13 cellular contexts compared by ENCODE assay signal in genomic region chr1:233315718-233316301, GRCh38. TPM values are rescaled to one million over a fixed set of nuclear protein-coding genes. Genes with fewer than 3 reads are reported as not detected.
DNase-seq lines count a peak whose midpoint lies in the region; TF ChIP-seq lines count a peak whose summit lies in the region.
"Had no signal": no experiment of that assay in that cellular context is flagged by ENCODE, and none has a peak within 500 bp of the region (broad histone marks: within the 10 kb centered on the region; RNA-seq: fewer than 3 reads in every experiment).

No MANE protein-coding gene starts in this region.

- H3K4me1 ChIP-seq in adrenal gland (replicated peaks in 1 of 2): peaks cover 3 to 14% of the 10 kb centered on the region in 2 donors
- H3K4me1 ChIP-seq in trophoblast cell (ENCODE audit: control insufficient read depth in 1 of 2, insufficient read depth in 2 of 2, low read length in 2 of 2): no peaks in the 10 kb centered on the region
- no peaks in the 10 kb centered on the region for H3K4me1 ChIP-seq in ovary (ENCODE audit: insufficient read depth)
- H3K4me1 ChIP-seq: BLaER1 had no signal

- no peak overlapping the region for H3K4ac ChIP-seq in trophoblast cell (ENCODE audit: low read depth, low read length)

- 35 to 56% (median 37%) methylated on average over 1 of the region's 1 CpG for WGBS in adrenal gland, 4 donors
- no CpG with 5 or more reads among the region's 1 CpG for WGBS in trophoblast cell (ENCODE audit: extremely low coverage, insufficient coverage, insufficient read length)
- WGBS in ovary, 3 donors: 51 to 69% (median 52%) methylated on average over 1 of the region's 1 CpG

- H2BK120ac ChIP-seq in trophoblast cell (ENCODE audit: insufficient read depth, low read length, poor library complexity): no peak overlapping the region

- no peak for TF ChIP-seq POLR2A in adrenal gland (IDR thresholded peaks at IDR 0.05)
- no peak for TF ChIP-seq POLR2A in ovary (IDR thresholded peaks at IDR 0.05)

- H4K8ac ChIP-seq in trophoblast cell (ENCODE audit: low read depth, low read length): no peak overlapping the region

- DNase-seq in DMS53 (lab: John Stamatoyannopoulos, UW) (peak; percentile 21), DMS53 treated with DMSO at 0.1 percent for 48 hours (lab: John Stamatoyannopoulos, UW; ENCODE audit: unreplicated experiment) (no peak), adrenal gland (peak in 3 of 7 donors; percentile 21 to 36 (median 30)), trophoblast cell (peak; percentile 32 to 74), Kasumi-1 (lab: John Stamatoyannopoulos, UW) (no peak), ovary (no peak)
- DNase-seq in stimulated activated CD4-positive, alpha-beta T cell treated with anti-CD3 and anti-CD28 coated beads, Interleukin-1b, Interleukin-23, amount 100 ng/mL, for 48 hours: no peak
- DNase-seq: CD4-positive, alpha-beta memory T cell; GDM1; GM23248 had no signal

- H2BK5ac ChIP-seq in trophoblast cell (ENCODE audit: low read depth, low read length, poor library complexity): no peak overlapping the region

- H3K9me3 ChIP-seq in adrenal gland (replicated peaks in 1 of 3): no peaks in the 10 kb centered on the region
- H3K9me3 ChIP-seq in trophoblast cell (ENCODE audit: insufficient read depth, low read depth, low read length): no peaks in the 10 kb centered on the region
- no peaks in the 10 kb centered on the region for H3K9me3 ChIP-seq in ovary
- H3K9me3 ChIP-seq: BLaER1, HAP-1 had no signal

- H3K18ac ChIP-seq in trophoblast cell (ENCODE audit: low read length): no peak overlapping the region

- no peak overlapping the region for H4K12ac ChIP-seq in trophoblast cell (ENCODE audit: low read depth, low read length)

- intact Hi-C loops in adrenal gland (cut with DNase I): no loop called here
- intact Hi-C loops in ovary (cut with DNase I): no loop called here

- no peaks in the 10 kb centered on the region for H3K79me1 ChIP-seq in trophoblast cell (ENCODE audit: low read length)

- H3K27ac ChIP-seq in adrenal gland (peak overlapping the region in 3 of 5 donors; percentile 14 to 38 (median 18)), trophoblast cell (ENCODE audit: low read depth, low read length) (no peak overlapping the region), ovary (no peak overlapping the region)
- H3K27ac ChIP-seq: 22Rv1, BLaER1, GM23248 had no signal

- H3K23ac ChIP-seq in trophoblast cell (ENCODE audit: low read length): no peak overlapping the region

- H3K14ac ChIP-seq in trophoblast cell (ENCODE audit: low read length): no peak overlapping the region

- no peak overlapping the region for H3K9ac ChIP-seq in trophoblast cell (ENCODE audit: low read length)
- H3K9ac ChIP-seq: BLaER1, GM23248 had no signal

- H4K91ac ChIP-seq in trophoblast cell (ENCODE audit: low read depth, low read length): no peak overlapping the region

- H3K4me3 ChIP-seq in adrenal gland (no peak overlapping the region), trophoblast cell (ENCODE audit: low read depth, low read length) (no peak overlapping the region), ovary (no peak overlapping the region)
- H3K4me3 ChIP-seq: BLaER1, GM23248, HAP-1 had no signal

- no peaks in the 10 kb centered on the region for H3K27me3 ChIP-seq in adrenal gland
- no peaks in the 10 kb centered on the region for H3K27me3 ChIP-seq in trophoblast cell (ENCODE audit: insufficient read depth, low read length)
- H3K27me3 ChIP-seq in ovary: no peaks in the 10 kb centered on the region
- H3K27me3 ChIP-seq: BLaER1 had no signal

- H2BK12ac ChIP-seq in trophoblast cell (ENCODE audit: low read length): no peak overlapping the region

- H3K36me3 ChIP-seq in adrenal gland (replicated peaks in 1 of 2) (no peaks in the 10 kb centered on the region), trophoblast cell (ENCODE audit: control insufficient read depth in 1 of 2, insufficient read depth in 2 of 2, low read length in 2 of 2) (no peaks in the 10 kb centered on the region), ovary (no peaks in the 10 kb centered on the region)
- H3K36me3 ChIP-seq: BLaER1, HAP-1 had no signal

- TF ChIP-seq CTCF in adrenal gland (IDR thresholded peaks at IDR 0.05) (no peak), ovary (IDR thresholded peaks at IDR 0.05) (no peak)

- no peak overlapping the region for H3K4me2 ChIP-seq in trophoblast cell (ENCODE audit: low read length)
- H3K4me2 ChIP-seq: BLaER1 had no signal

- H3K79me2 ChIP-seq in trophoblast cell (ENCODE audit: control insufficient read depth, insufficient read depth, low read length, poor library complexity): no peaks in the 10 kb centered on the region

- no peak overlapping the region for H2AK5ac ChIP-seq in trophoblast cell (ENCODE audit: low read length)

- no peak for TF ChIP-seq EP300 in ovary (IDR thresholded peaks at IDR 0.05)

- H2AFZ ChIP-seq in trophoblast cell (ENCODE audit: insufficient read depth, low read length, poor library complexity): no peak overlapping the region
- H2AFZ ChIP-seq: GM23248 had no signal

RNA-seq across cellular contexts. Expression of gene MAP3K21, which starts 11.7 kb away (rescaled TPM):
- total RNA-seq in adrenal gland (10 to 100 TPM in 1 of 8 donors, 1 to 10 TPM in 7; 2.9 to 12.1 (median 6.7) TPM), ovary (10 to 100 TPM in 1 of 7 donors, 1 to 10 TPM in 6; 1.2 to 21.0 (median 1.8) TPM)
- polyA plus RNA-seq in adrenal gland (1 to 10 TPM; 3.3 to 5.6 (median 3.4) TPM), ovary (under 1 TPM; 0.52 to 0.87 TPM)
- 0.74 and 0.89 TPM in 2 replicates for polyA plus RNA-seq in trophoblast cell (2013)
- total RNA-seq: GM23248 had no signal

RNA-seq across cellular contexts. Expression of gene PCNX2, which starts 20.3 kb away (rescaled TPM):
- 10 to 100 TPM in 2 of 8 donors, 1 to 10 TPM in 6; 2.2 to 12.1 (median 5.5) TPM for total RNA-seq in adrenal gland
- polyA plus RNA-seq in adrenal gland: 10 to 100 TPM in 2 of 3 donors, 1 to 10 TPM in 1; 2.6 to 14.5 (median 13.8) TPM
- 3.7 and 4.1 TPM in 2 replicates for polyA plus RNA-seq in trophoblast cell (2013)
- total RNA-seq in ovary: 10 to 100 TPM; 16.5 to 26.0 (median 19.3) TPM
- polyA plus RNA-seq in ovary: 10 to 100 TPM in 1 of 2 donors, 1 to 10 TPM in 1; 5.7 to 10.9 TPM

Comparison
In these comparisons a context has a peak if more than half of its experiments do, and no peak if none do; other contexts are left out.
1. DNase-seq: peak in DMS53 (single experiment) and trophoblast cell (2 of 2); none in DMS53 treated with DMSO at 0.1 percent for 48 hours (single experiment), Kasumi-1 (0 of 2), stimulated activated CD4-positive, alpha-beta T cell treated with anti-CD3 and anti-CD28 coated beads, Interleukin-1b, Interleukin-23, amount 100 ng/mL, for 48 hours (single experiment) and ovary (0 of 5).
2. H3K27ac ChIP-seq: peak in adrenal gland (3 of 5); none in trophoblast cell (single experiment) and ovary (0 of 2).